In the genomic region with DNA sequence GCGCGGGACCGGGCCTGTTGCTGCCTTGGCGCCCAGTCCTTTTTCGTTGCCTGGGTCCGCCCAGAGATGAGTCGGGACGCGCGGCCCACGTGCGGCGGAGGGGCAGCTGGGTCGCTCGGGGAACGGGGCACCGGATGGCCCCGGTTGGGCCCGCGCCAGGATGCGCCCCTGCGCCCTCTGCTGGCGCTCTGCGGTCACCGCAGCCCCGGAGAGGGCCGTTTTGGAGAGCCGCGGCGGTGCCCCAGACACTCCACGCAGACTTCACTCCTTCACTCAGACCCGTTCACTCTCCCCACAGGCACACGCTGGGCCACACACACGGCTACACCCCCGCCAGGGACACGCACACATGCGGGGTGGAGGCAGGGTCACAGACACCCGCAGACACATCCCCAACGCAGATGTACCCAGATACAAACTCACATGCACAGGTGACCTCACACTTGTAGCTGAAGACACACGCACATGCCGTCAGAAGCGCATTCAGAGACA, we compare ENCODE assay signal across 1 cellular context.
TF ChIP-seq lines count a peak whose summit lies in the region.

No MANE protein-coding gene starts in this region.

TF ChIP-seq in WTC11, 78 proteins besides CTCF, POLR2A, EP300 and RAD21 (continued from another document):
- TF ChIP-seq, protein P1, sequence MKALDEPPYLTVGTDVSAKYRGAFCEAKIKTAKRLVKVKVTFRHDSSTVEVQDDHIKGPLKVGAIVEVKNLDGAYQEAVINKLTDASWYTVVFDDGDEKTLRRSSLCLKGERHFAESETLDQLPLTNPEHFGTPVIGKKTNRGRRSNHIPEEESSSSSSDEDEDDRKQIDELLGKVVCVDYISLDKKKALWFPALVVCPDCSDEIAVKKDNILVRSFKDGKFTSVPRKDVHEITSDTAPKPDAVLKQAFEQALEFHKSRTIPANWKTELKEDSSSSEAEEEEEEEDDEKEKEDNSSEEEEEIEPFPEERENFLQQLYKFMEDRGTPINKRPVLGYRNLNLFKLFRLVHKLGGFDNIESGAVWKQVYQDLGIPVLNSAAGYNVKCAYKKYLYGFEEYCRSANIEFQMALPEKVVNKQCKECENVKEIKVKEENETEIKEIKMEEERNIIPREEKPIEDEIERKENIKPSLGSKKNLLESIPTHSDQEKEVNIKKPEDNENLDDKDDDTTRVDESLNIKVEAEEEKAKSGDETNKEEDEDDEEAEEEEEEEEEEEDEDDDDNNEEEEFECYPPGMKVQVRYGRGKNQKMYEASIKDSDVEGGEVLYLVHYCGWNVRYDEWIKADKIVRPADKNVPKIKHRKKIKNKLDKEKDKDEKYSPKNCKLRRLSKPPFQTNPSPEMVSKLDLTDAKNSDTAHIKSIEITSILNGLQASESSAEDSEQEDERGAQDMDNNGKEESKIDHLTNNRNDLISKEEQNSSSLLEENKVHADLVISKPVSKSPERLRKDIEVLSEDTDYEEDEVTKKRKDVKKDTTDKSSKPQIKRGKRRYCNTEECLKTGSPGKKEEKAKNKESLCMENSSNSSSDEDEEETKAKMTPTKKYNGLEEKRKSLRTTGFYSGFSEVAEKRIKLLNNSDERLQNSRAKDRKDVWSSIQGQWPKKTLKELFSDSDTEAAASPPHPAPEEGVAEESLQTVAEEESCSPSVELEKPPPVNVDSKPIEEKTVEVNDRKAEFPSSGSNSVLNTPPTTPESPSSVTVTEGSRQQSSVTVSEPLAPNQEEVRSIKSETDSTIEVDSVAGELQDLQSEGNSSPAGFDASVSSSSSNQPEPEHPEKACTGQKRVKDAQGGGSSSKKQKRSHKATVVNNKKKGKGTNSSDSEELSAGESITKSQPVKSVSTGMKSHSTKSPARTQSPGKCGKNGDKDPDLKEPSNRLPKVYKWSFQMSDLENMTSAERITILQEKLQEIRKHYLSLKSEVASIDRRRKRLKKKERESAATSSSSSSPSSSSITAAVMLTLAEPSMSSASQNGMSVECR (CRISPR knock-in tag; IDR thresholded peaks at IDR 0.05; ENCODE audit: borderline replicate concordance): peak; percentile 36; the same call in 1 of the 2 replicates
- TF ChIP-seq ZNF671 (CRISPR knock-in tag; IDR thresholded peaks at IDR 0.05) (no peak), ZNF121 (CRISPR knock-in tag; IDR thresholded peaks at IDR 0.05) (peak; percentile 50; the same call in 1 of the 2 replicates), TEAD4 (CRISPR knock-in tag; IDR thresholded peaks at IDR 0.05) (no peak), ZNF138 (CRISPR knock-in tag; conservative IDR thresholded peaks at IDR 0.05) (no peak), SMAD3 (CRISPR knock-in tag; IDR thresholded peaks at IDR 0.05; ENCODE audit: borderline replicate concordance) (no peak), ZNF317 (CRISPR knock-in tag; IDR thresholded peaks at IDR 0.05; ENCODE audit: borderline replicate concordance, low read depth) (no peak), SMAD4 (CRISPR knock-in tag; IDR thresholded peaks at IDR 0.05) (no peak)
- TF ChIP-seq, protein P2, sequence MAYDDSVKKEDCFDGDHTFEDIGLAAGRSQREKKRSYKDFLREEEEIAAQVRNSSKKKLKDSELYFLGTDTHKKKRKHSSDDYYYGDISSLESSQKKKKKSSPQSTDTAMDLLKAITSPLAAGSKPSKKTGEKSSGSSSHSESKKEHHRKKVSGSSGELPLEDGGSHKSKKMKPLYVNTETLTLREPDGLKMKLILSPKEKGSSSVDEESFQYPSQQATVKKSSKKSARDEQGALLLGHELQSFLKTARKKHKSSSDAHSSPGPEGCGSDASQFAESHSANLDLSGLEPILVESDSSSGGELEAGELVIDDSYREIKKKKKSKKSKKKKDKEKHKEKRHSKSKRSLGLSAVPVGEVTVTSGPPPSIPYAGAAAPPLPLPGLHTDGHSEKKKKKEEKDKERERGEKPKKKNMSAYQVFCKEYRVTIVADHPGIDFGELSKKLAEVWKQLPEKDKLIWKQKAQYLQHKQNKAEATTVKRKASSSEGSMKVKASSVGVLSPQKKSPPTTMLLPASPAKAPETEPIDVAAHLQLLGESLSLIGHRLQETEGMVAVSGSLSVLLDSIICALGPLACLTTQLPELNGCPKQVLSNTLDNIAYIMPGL (CRISPR knock-in tag; IDR thresholded peaks at IDR 0.05): peak; percentile 89
- TF ChIP-seq, protein P3, sequence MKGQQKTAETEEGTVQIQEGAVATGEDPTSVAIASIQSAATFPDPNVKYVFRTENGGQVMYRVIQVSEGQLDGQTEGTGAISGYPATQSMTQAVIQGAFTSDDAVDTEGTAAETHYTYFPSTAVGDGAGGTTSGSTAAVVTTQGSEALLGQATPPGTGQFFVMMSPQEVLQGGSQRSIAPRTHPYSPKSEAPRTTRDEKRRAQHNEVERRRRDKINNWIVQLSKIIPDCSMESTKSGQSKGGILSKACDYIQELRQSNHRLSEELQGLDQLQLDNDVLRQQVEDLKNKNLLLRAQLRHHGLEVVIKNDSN (CRISPR knock-in tag; IDR thresholded peaks at IDR 0.05): 0 out of 2 replicates have a peak, but pooled peaks have one; percentile 51
